ENCODE assay signal across 5 cellular contexts in genomic region chr12:119360366-119360765, GRCh38. TPM values are rescaled to one million over a fixed set of nuclear protein-coding genes. Genes with fewer than 3 reads are reported as not detected.
"Had no signal": no experiment of that assay in that cellular context is flagged by ENCODE, and none has a peak within 500 bp of the region (broad histone marks: within the 10 kb centered on the region; RNA-seq: fewer than 3 reads in every experiment).

No MANE protein-coding gene starts in this region.

RNA-seq across cellular contexts. Expression of gene CCDC60, which starts 25.8 kb away (rescaled TPM):
- total RNA-seq: GM23248, GM23338, H1, H4, HFFc6 had no signal
- polyA plus RNA-seq: GM23248 had no signal
